In the genomic region with DNA sequence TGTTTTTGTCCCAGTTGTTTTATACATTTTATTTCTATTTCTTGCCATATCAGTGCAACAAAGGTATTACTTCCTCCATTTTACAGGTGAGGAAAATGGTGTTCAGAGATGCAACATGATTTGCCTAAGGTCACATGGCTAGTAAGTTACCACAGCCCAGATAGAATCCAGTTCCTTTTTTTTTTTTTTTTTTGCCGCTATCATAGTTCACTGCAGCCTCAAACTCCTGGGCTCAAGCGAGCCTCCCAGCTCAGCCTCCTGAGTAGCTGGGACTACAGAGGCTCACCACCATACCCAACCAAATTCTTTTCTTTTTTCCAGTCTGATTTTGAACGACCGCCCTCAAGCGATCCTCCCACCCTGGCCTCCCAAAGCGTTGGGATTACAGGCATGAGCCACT, we compare ENCODE assay signal across 8 cellular contexts. TPM values are rescaled to one million over a fixed set of nuclear protein-coding genes. Genes with fewer than 3 reads are reported as not detected.
DNase-seq lines count a peak whose midpoint lies in the region; ATAC-seq and TF ChIP-seq lines count a peak whose summit lies in the region.

No MANE protein-coding gene starts in this region.

- H3K9ac ChIP-seq in iPS-18a (ENCODE audit: low read length), result no peak overlapping the region

- TF ChIP-seq CTCF in A673 (conservative IDR thresholded peaks at IDR 0.05; ENCODE audit: low read depth, low read length), result no peak
- TF ChIP-seq CTCF in RWPE2 (IDR thresholded peaks at IDR 0.05; ENCODE audit: poor library complexity, severe bottlenecking), result no peak

- H3K36me3 ChIP-seq in A673 (ENCODE audit: insufficient read depth, low read length, poor library complexity, severe bottlenecking) (no peaks in the 10 kb centered on the region), RWPE2 (ENCODE audit: low read depth) (no peaks in the 10 kb centered on the region), iPS-18a (ENCODE audit: control insufficient read depth, low read depth, low read length) (no peaks in the 10 kb centered on the region)

- CTCF ChIA-PET in A673 (lab: Charles Lee), result no interaction called here

- H3K9me3 ChIP-seq in A673 (ENCODE audit: low read depth, low read length, poor library complexity, severe bottlenecking) (no peaks in the 10 kb centered on the region), RWPE2 (ENCODE audit: severe bottlenecking) (no peaks in the 10 kb centered on the region), iPS-18a (ENCODE audit: control insufficient read depth, low read depth, low read length) (no peaks in the 10 kb centered on the region)

- intact Hi-C loops in A673 (cut with micrococcal nuclease; ENCODE audit: unreplicated experiment), result no loop called here

- no peak for DNase-seq in A673 (ENCODE audit: low spot score)
- no peak for DNase-seq in RWPE2 (ENCODE audit: low spot score)
- DNase-seq in glomerular visceral epithelial cell (ENCODE audit: extremely low spot score), result no peak
- DNase-seq in hepatic stellate cell (ENCODE audit: low spot score), result no peak
- no peak for DNase-seq in globus pallidus (ENCODE audit: low spot score)
- no peak for DNase-seq in A172 (ENCODE audit: low spot score)

- H3K27me3 ChIP-seq in A673 (replicated peaks; ENCODE audit: insufficient read depth, low read depth, low read length, poor library complexity) (no peaks in the 10 kb centered on the region), RWPE2 (ENCODE audit: insufficient read depth, poor library complexity, severe bottlenecking) (no peaks in the 10 kb centered on the region), iPS-18a (ENCODE audit: control insufficient read depth, insufficient read depth, low read length) (peaks cover 13% of the 10 kb centered on the region)

- ATAC-seq in GM21529 (IDR thresholded peaks at IDR 0.05; ENCODE audit: unreplicated experiment), result peak; percentile 26
- no peak for ATAC-seq in RWPE2 (ENCODE audit: low read depth)

- peak overlapping the region; percentile 58 for H3K4me3 ChIP-seq in A673 (ENCODE audit: low read depth, low read length, poor library complexity, severe bottlenecking)
- H3K4me3 ChIP-seq in RWPE2 (ENCODE audit: severe bottlenecking), result peak overlapping the region; percentile 71
- H3K4me3 ChIP-seq in iPS-18a (ENCODE audit: low read length), result peak overlapping the region; percentile 82

- H3K27ac ChIP-seq in A673 (ENCODE audit: low read depth, low read length, poor library complexity, severe bottlenecking), result no peak overlapping the region
- no peak overlapping the region for H3K27ac ChIP-seq in RWPE2 (ENCODE audit: poor library complexity, severe bottlenecking)
- no peak overlapping the region for H3K27ac ChIP-seq in iPS-18a (ENCODE audit: low read length)

- POLR2A ChIA-PET in A673 (lab: Charles Lee; ENCODE audit: low non-redundant PET), result no interaction called here

- H3K4me1 ChIP-seq in A673 (ENCODE audit: insufficient read depth, low read length, poor library complexity, severe bottlenecking), result no peaks in the 10 kb centered on the region
- H3K4me1 ChIP-seq in RWPE2 (ENCODE audit: insufficient read depth, poor library complexity, severe bottlenecking), result no peaks in the 10 kb centered on the region
- H3K4me1 ChIP-seq in iPS-18a (ENCODE audit: control insufficient read depth, low read depth, low read length), result peaks cover 9% of the 10 kb centered on the region

- BruUV-seq in A673 (replicated peaks; lab: Mats Ljungman, UMichigan), result no TSS peak

RNA-seq across cellular contexts. Expression of gene CCDC69, which starts 0.5 kb away (rescaled TPM):
- 0.52 TPM in 1 of 2 replicates, not detected in the other for total RNA-seq in A673 (2021)
- total RNA-seq in A172 (2014; rRNA removed; shearing (Covaris generic)), result 3.3 and 3.7 TPM in 2 replicates

RNA-seq across cellular contexts. Expression of gene GM2A, which starts 28.6 kb away (rescaled TPM):
- 3.5 and 4.0 TPM in 2 replicates for total RNA-seq in A673 (2021)
- 30.2 and 34.2 TPM in 2 replicates for total RNA-seq in A172 (2014; rRNA removed; shearing (Covaris generic))
